ENCODE assay signal across 18 cellular contexts in the genomic region with DNA sequence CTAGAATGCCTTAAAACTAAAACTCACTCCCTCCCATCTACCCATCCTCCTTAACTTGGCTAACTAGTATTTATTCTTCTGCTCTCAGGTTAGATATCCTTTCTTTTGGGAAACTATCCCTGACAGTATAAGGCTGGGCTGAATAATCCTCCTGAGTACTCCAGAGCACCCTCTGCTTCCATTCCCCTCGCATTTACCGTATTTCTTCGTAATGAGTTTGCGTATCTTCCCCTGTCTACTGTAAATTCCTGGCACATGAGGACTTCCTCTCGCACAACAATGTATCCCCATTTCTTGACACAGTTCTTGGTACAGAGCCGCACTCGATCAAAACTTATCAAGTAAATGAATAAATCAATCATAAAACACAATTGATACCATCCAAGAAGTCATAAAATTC.
"Had no signal": no experiment of that assay in that cellular context is flagged by ENCODE, and none has a peak within 500 bp of the region (broad histone marks: within the 10 kb centered on the region; RNA-seq: fewer than 3 reads in every experiment).

No MANE protein-coding gene starts in this region.

- H3K27me3 Mint-ChIP-seq: naive thymus-derived CD4-positive, alpha-beta T cell; stimulated activated naive CD8-positive, alpha-beta T cell treated with anti-CD3 and anti-CD28 coated beads, Interleukin-15, Interleukin-2, amounts not matched to agents 100 ng/mL and 50 ng/mL, for 24 hours had no signal

- H3K27ac Mint-ChIP-seq: stimulated activated naive CD8-positive, alpha-beta T cell treated with anti-CD3 and anti-CD28 coated beads, Interleukin-15, Interleukin-2, amounts not matched to agents 100 ng/mL and 50 ng/mL, for 24 hours; T-helper 2 cell treated with Interferon-gamma antibody and Interleukin-4, amounts not matched to agents 5 μg/mL and 100 μg/mL, for 36 hours; type B pancreatic cell had no signal

- H3K36me3 ChIP-seq: adrenal gland, gastrocnemius medialis, heart left ventricle, lower lobe of right lung, neutrophil had no signal

- DNase-seq: activated CD4-positive, alpha-beta T cell treated with anti-CD3 and anti-CD28 coated beads for 1 hour; activated CD4-positive, alpha-beta T cell treated with anti-CD3 and anti-CD28 coated beads, Interleukin-2, amount 50 U/mL, for 4 hours; activated naive CD4-positive, alpha-beta T cell treated with anti-CD3 and anti-CD28 coated beads, Interleukin-2, amount 50 U/mL, for 16 hours; activated T-cell treated with anti-CD3 and anti-CD28 coated beads for 4 hours; adrenal gland; dermis blood vessel endothelial cell; gastrocnemius medialis; heart left ventricle; left cardiac atrium; lower lobe of right lung; naive thymus-derived CD4-positive, alpha-beta T cell; right cardiac atrium; small intestine had no signal

- H3K9me3 Mint-ChIP-seq: naive thymus-derived CD4-positive, alpha-beta T cell; stimulated activated naive CD8-positive, alpha-beta T cell treated with anti-CD3 and anti-CD28 coated beads, Interleukin-15, Interleukin-2, amounts not matched to agents 100 ng/mL and 50 ng/mL, for 24 hours; T-helper 2 cell treated with Interferon-gamma antibody and Interleukin-4, amounts not matched to agents 5 μg/mL and 100 μg/mL, for 36 hours; type B pancreatic cell had no signal

- H3K36me3 Mint-ChIP-seq: naive thymus-derived CD4-positive, alpha-beta T cell; type B pancreatic cell had no signal

- H3K27ac ChIP-seq: adrenal gland, epithelial cell of prostate, lower lobe of right lung, neutrophil had no signal

- H3K4me1 ChIP-seq: adrenal gland, gastrocnemius medialis had no signal

- H3K27me3 ChIP-seq: adrenal gland, gastrocnemius medialis, heart left ventricle had no signal

- H3K9me3 ChIP-seq: adrenal gland, gastrocnemius medialis, heart left ventricle, lower lobe of right lung, neutrophil had no signal
